18 cellular contexts compared by ENCODE assay signal in genomic region chr5:13910637-13911288, GRCh38. TPM values are rescaled to one million over a fixed set of nuclear protein-coding genes. Genes with fewer than 3 reads are reported as not detected.
DNase-seq lines count a peak whose midpoint lies in the region; ATAC-seq, FAIRE-seq and TF ChIP-seq lines count a peak whose summit lies in the region.
"Had no signal": no experiment of that assay in that cellular context is flagged by ENCODE, and none has a peak within 500 bp of the region (broad histone marks: within the 10 kb centered on the region; RNA-seq: fewer than 3 reads in every experiment).

No MANE protein-coding gene starts in this region.

- peak; percentile 92 for DNase-seq in Caki2 (ENCODE audit: low read depth)
- peak; percentile 27 for DNase-seq in RPMI7951 (ENCODE audit: low read depth)
- DNase-seq in islet precursor cell = peak; percentile 53
- DNase-seq in renal cortical epithelial cell (ENCODE audit: low read depth) = peak; percentile 95
- no peak for DNase-seq in HuH-7.5 (ENCODE audit: low spot score)
- DNase-seq in pancreas = no peak
- DNase-seq in substantia nigra (lab: John Stamatoyannopoulos, UW) = no peak
- DNase-seq: CD4-positive, alpha-beta T cell; COR-L47; DND-41; GOT3; Kasumi-1; NCI-H1694 treated with DMSO at 0.1 percent for 48 hours; NCI-H446; NCI-H526; Right ventricle myocardium superior had no signal

- in situ Hi-C loops in Caki2 (cut with HindIII; ENCODE audit: low pct_unique_long_range_greater_than_20kb, low sequenced_read_pairs) = no loop called here

- no peak for TF ChIP-seq CTCF in pancreas (IDR thresholded peaks at IDR 0.05)

- ATAC-seq in pancreas = no peak
- ATAC-seq: GM12878 had no signal

- 69 to 71% methylated on average over 13 of the region's 13 CpGs for WGBS in pancreas, 2 donors

- FAIRE-seq in pancreas (lab: Jason Lieb, UNC) = no peak
- FAIRE-seq: GM12878 had no signal

- H3K4me3 ChIP-seq in pancreas = no peak overlapping the region
- H3K4me3 ChIP-seq: BLaER1, GM12878 had no signal

- H3K27ac ChIP-seq in pancreas (no peak overlapping the region), substantia nigra (ENCODE audit: low read depth, low read length, poor library complexity, severe bottlenecking) (no peak overlapping the region)
- H3K27ac ChIP-seq: BLaER1 had no signal

- H3K27me3 ChIP-seq in pancreas = no peaks in the 10 kb centered on the region
- H3K27me3 ChIP-seq: BLaER1 had no signal

- no peaks in the 10 kb centered on the region for H3K4me1 ChIP-seq in pancreas
- H3K4me1 ChIP-seq: BLaER1 had no signal

- intact Hi-C loops in pancreas (cut with DNase I) = no loop called here

- H3K36me3 ChIP-seq in pancreas = no peaks in the 10 kb centered on the region
- H3K36me3 ChIP-seq: BLaER1 had no signal

- no peaks in the 10 kb centered on the region for H3K9me3 ChIP-seq in pancreas
- H3K9me3 ChIP-seq: BLaER1 had no signal

RNA-seq across cellular contexts. Expression of gene DNAH5, which starts 33.7 kb away (rescaled TPM):
- total RNA-seq in Caki2 (2014; rRNA removed; shearing (Covaris generic); ENCODE audit: low replicate concordance) = 1.8 and 4.6 TPM in 2 replicates
- 0.96 and 2.0 TPM in 2 replicates for total RNA-seq in RPMI7951 (2014; rRNA removed; shearing (Covaris generic))
- total RNA-seq in renal cortical epithelial cell (3.6 and 7.7 TPM in 2 replicates), pancreas (1 to 10 TPM; 1.3 to 5.3 (median 2.3) TPM)
- polyA plus RNA-seq in pancreas = 1 to 10 TPM in 1 of 2 donors, under 1 TPM in 1; 0.84 to 1.0 TPM
- total RNA-seq: CD4-positive, alpha-beta T cell had no signal

Comparison
In these comparisons a context has a peak if more than half of its experiments do, and no peak if none do; other contexts are left out.
1. DNase-seq: peak in Caki2 (single experiment), RPMI7951 (single experiment), islet precursor cell (single experiment) and renal cortical epithelial cell (single experiment); none in HuH-7.5 (single experiment), pancreas (0 of 6) and substantia nigra (0 of 49).